In the genomic region with DNA sequence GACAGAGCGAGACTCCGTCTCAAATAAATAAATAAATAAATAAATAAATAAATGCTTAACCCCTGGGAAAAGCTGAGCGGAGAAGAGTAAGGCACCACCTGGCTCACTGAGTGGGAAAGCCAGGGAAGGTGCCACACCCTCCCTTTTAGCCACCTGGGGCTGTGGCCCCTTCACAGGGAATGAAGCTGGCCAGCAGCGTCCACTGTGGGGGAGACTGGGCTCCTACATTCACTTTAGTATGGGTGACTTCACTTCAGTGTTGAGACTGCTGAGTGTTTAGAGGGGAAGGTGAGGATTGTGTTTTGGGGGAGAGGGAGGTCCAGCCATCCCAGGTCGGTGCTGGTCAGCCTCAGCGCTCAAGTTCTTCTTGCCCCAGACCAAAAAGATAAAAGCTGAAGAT, we compare ENCODE assay signal across 10 cellular contexts.
A peak's percentile ranks its signal among the peaks of the same experiment; 100 is the strongest.
DNase-seq lines count a peak whose midpoint lies in the region; ATAC-seq and TF ChIP-seq lines count a peak whose summit lies in the region.
"Had no signal": no experiment of that assay in that cellular context is flagged by ENCODE, and none has a peak within 500 bp of the region (broad histone marks: within the 10 kb centered on the region; RNA-seq: fewer than 3 reads in every experiment).

No MANE protein-coding gene starts in this region.

- DNase-seq in GM06990 (ENCODE audit: extremely low read depth, insufficient read length) (no peak), fibroblast of mammary gland (ENCODE audit: low read depth) (no peak), retinal pigment epithelial cell (ENCODE audit: low read depth) (no peak), NCI-H187 treated with DMSO at 0.1 percent for 48 hours (lab: John Stamatoyannopoulos, UW) (no peak), NCI-H146 treated with DMSO at 0.1 percent for 48 hours (lab: John Stamatoyannopoulos, UW; ENCODE audit: unreplicated experiment) (no peak)
- DNase-seq: central memory CD4-positive, alpha-beta T cell; NCI-H2029 treated with DMSO at 0.1 percent for 48 hours had no signal

- H3K27ac ChIP-seq in VCaP = peak overlapping the region; percentile 96; the same call in 1 of the 2 replicates

- H3K36me3 ChIP-seq in GM06990 (ENCODE audit: control insufficient read depth, insufficient read depth, low read length) = peaks cover 9% of the 10 kb centered on the region

- TF ChIP-seq CTCF in GM06990 (IDR thresholded peaks at IDR 0.05; ENCODE audit: insufficient read depth, low read length, poor library complexity, severe bottlenecking) (no peak), VCaP (conservative IDR thresholded peaks at IDR 0.05) (no peak), fibroblast of mammary gland (conservative IDR thresholded peaks at IDR 0.05; ENCODE audit: control insufficient read depth, insufficient read depth, low read depth, low read length) (no peak), retinal pigment epithelial cell (conservative IDR thresholded peaks at IDR 0.05; ENCODE audit: low read depth, low read length) (no peak)

- ATAC-seq in HG02763 (IDR thresholded peaks at IDR 0.05; ENCODE audit: unreplicated experiment) = no peak
- ATAC-seq in HG02885 (IDR thresholded peaks at IDR 0.05; ENCODE audit: poor library complexity, unreplicated experiment) = no peak

- H3K4me3 ChIP-seq in GM06990 (replicated peaks; ENCODE audit: low read depth, low read length) (peak overlapping the region; percentile 89), fibroblast of mammary gland (ENCODE audit: control insufficient read depth, low read depth, low read length) (peak overlapping the region; percentile 92), retinal pigment epithelial cell (ENCODE audit: low read length) (peak overlapping the region; percentile 87)

- no peaks in the 10 kb centered on the region for H3K27me3 ChIP-seq in GM06990 (replicated peaks; ENCODE audit: control insufficient read depth, insufficient read depth, low read length)
